ENCODE assay signal across 1 cellular context in the genomic region with DNA sequence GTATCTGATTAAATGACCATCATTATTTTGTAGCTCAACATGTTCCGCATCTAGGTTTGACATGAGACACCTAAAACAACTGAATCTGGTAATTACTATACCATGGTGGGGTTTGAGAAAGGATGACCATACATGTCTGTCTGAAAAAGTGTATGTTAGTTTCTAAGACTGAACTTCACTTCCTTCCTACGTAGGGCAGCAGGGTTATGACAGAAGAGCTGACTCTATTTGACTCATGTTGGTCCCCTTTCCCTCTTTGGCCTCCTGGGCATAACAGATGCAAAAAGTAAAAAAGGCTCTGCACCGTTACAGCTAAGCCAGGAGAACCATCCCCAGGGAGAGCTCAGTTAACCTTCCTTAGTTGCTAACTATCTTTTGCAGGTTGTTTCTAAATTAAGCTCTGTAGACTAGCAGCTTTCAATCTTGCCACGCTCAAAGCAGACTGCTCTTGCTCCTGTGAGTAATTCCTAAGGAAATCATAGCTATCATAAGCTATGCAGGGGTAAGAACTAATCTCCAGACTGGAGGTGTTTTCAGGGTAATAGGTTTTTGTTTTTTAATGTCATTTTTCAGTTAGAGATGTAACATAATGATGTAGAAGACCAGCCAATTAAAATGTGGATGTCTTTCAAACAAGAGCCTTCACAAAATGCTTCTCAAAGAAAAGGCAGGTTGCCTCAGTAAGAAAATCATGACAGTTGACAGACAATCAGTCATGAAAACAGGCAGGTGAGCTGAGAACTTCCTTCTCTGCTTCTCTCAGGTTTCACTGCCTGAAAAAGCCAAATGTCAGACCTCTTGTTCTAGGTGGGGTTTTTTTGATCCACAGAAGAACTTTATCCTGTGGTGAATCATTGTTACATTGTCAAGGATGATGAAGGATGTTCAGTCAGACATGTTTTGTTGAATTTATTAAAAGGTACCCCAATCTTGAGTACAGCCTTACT.
TF ChIP-seq lines count a peak whose summit lies in the region.

No MANE protein-coding gene starts in this region.

TF ChIP-seq in GM23338, 12 proteins besides CTCF, POLR2A, EP300 and RAD21 (continued from another document):
- TF ChIP-seq ETS1 (IDR thresholded peaks at IDR 0.05), result no peak
- TF ChIP-seq ZNF462 (CRISPR knock-in tag; IDR thresholded peaks at IDR 0.05), result no peak
- no peak for TF ChIP-seq ZNF114 (CRISPR knock-in tag; IDR thresholded peaks at IDR 0.05)
- TF ChIP-seq, protein P1, sequence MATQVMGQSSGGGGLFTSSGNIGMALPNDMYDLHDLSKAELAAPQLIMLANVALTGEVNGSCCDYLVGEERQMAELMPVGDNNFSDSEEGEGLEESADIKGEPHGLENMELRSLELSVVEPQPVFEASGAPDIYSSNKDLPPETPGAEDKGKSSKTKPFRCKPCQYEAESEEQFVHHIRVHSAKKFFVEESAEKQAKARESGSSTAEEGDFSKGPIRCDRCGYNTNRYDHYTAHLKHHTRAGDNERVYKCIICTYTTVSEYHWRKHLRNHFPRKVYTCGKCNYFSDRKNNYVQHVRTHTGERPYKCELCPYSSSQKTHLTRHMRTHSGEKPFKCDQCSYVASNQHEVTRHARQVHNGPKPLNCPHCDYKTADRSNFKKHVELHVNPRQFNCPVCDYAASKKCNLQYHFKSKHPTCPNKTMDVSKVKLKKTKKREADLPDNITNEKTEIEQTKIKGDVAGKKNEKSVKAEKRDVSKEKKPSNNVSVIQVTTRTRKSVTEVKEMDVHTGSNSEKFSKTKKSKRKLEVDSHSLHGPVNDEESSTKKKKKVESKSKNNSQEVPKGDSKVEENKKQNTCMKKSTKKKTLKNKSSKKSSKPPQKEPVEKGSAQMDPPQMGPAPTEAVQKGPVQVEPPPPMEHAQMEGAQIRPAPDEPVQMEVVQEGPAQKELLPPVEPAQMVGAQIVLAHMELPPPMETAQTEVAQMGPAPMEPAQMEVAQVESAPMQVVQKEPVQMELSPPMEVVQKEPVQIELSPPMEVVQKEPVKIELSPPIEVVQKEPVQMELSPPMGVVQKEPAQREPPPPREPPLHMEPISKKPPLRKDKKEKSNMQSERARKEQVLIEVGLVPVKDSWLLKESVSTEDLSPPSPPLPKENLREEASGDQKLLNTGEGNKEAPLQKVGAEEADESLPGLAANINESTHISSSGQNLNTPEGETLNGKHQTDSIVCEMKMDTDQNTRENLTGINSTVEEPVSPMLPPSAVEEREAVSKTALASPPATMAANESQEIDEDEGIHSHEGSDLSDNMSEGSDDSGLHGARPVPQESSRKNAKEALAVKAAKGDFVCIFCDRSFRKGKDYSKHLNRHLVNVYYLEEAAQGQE (IDR thresholded peaks at IDR 0.05; ENCODE audit: unreplicated experiment), result no peak
